In the genomic region with DNA sequence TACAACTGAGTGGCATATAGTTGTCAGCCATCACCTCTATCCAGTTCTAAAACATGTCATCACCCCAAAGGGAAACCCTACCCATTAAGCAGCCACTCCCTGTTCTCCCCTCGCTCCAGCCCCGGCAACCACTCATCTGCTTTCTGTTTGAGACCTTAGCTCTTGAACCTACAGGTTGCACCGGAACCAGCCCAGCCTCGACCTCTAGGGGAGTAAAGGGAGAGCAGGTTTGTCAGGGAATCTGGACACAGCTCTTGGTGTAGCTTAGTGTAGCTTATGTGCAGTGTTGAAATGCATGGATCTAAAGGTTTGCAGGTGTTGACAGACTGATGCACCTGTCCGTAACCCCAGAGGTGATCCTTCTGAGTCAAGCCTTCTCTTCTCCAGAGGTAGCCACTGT, we compare ENCODE assay signal across 23 cellular contexts.
"Had no signal": no experiment of that assay in that cellular context is flagged by ENCODE, and none has a peak within 500 bp of the region (broad histone marks: within the 10 kb centered on the region; RNA-seq: fewer than 3 reads in every experiment).

No MANE protein-coding gene starts in this region.

- H3K4me1 ChIP-seq: right lobe of liver had no signal

- ATAC-seq: heart left ventricle; left lobe of liver; natural killer cell; right lobe of liver; stimulated activated effector memory CD8-positive, alpha-beta T cell treated with anti-CD3 and anti-CD28 coated beads, Interleukin-12 subunit alpha, Interleukin-12 subunit beta, amount 100 ng/mL, for 72 hours had no signal

- H3K9me3 ChIP-seq: heart left ventricle, neutrophil, ovary, right atrium auricular region, right lobe of liver, suprapubic skin, thoracic aorta, tibial artery had no signal

- DNase-seq: heart left ventricle; hypothalamus; immature natural killer cell; kidney; mesendoderm; naive B cell; natural killer cell; nephron progenitor cell; occipital lobe; right lobe of liver; stimulated activated CD4-positive, alpha-beta T cell treated with anti-CD3 and anti-CD28 coated beads, Interleukin-4, amount 100 ng/mL, for 24 hours; stimulated activated naive CD4-positive, alpha-beta T cell had no signal

- H3K4me3 ChIP-seq: heart left ventricle, lung, neural progenitor cell, ovary, right atrium auricular region, right lobe of liver, skin epidermis, suprapubic skin, thoracic aorta, tibial artery had no signal

- H3K36me3 ChIP-seq: neural progenitor cell, neutrophil, ovary, right lobe of liver, thoracic aorta had no signal

- H3K27ac ChIP-seq: neural progenitor cell, neutrophil, ovary, right atrium auricular region, right lobe of liver, skin epidermis, suprapubic skin, thoracic aorta, tibial artery had no signal

- H3K27me3 ChIP-seq: heart left ventricle, neural progenitor cell, ovary, right atrium auricular region, right lobe of liver, suprapubic skin, tibial artery had no signal
